8 cellular contexts compared by ENCODE assay signal in the genomic region with DNA sequence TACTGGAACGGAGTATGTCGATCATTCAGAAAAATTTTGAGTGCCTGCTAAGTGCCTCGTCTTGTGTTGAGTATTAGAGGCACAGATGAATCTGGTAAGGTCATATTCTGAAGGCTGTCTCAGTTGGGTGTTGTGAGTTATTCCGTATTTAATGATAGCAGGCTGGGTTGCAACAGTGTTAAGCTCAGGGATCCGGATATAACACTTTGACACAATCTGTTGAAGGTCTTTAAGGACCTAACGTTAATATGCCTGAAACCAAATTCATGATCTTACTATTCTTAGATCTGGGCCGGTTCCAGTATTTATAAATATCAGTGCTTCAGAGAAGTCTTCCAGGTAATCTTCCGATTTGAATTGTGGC. TPM values are rescaled to one million over a fixed set of nuclear protein-coding genes. Genes with fewer than 3 reads are reported as not detected.
A peak's percentile ranks its signal among the peaks of the same experiment; 100 is the strongest.
DNase-seq lines count a peak whose midpoint lies in the region; ATAC-seq, FAIRE-seq and TF ChIP-seq lines count a peak whose summit lies in the region.

No MANE protein-coding gene starts in this region.

- H3K27ac ChIP-seq in SK-N-SH (ENCODE audit: low read depth in 2 of 2, low read length in 1 of 2) (peak overlapping the region; percentile 92 to 95), keratinocyte (ENCODE audit: control insufficient read depth, insufficient read depth, low read length) (peak overlapping the region; percentile 87), substantia nigra (ENCODE audit: low read depth, low read length, poor library complexity, severe bottlenecking) (peak overlapping the region; percentile 88)

- H3K4me1 ChIP-seq in SK-N-SH (ENCODE audit: control insufficient read depth in 1 of 2, insufficient read depth in 2 of 2, low read depth in 1 of 2, low read length in 1 of 2) (peaks cover 6 to 14% of the 10 kb centered on the region in 2 experiments; a peak in 2 of 4 replicates), keratinocyte (ENCODE audit: control insufficient read depth, extremely low read depth, insufficient read depth, low read length) (peaks cover 11% of the 10 kb centered on the region)

- H2AFZ ChIP-seq in SK-N-SH (ENCODE audit: low read depth) (peak overlapping the region; percentile 91), keratinocyte (ENCODE audit: control insufficient read depth, low read length) (peak overlapping the region; percentile 72)

- H3K27me3 Mint-ChIP-seq in activated naive CD8-positive, alpha-beta T cell treated with anti-CD3 and anti-CD28 coated beads, Interleukin-2, amount 50 U/mL, for 24 hours, result no peaks in the 10 kb centered on the region

- H3K9me1 ChIP-seq in keratinocyte (ENCODE audit: control insufficient read depth, extremely low read depth, insufficient read depth, low read length), result no peaks in the 10 kb centered on the region

- H3K4me3 ChIP-seq in SK-N-SH (ENCODE audit: low read depth in 2 of 2, low read length in 1 of 2), result peak overlapping the region; percentile 92 to 97
- H3K4me3 ChIP-seq in keratinocyte (ENCODE audit: control insufficient read depth in 2 of 3, extremely low read depth in 1 of 3, insufficient read depth in 2 of 3, low read depth in 1 of 3, low read length in 3 of 3), result peak overlapping the region; percentile 61 to 80 (median 76)

- no peaks in the 10 kb centered on the region for H3K9me2 ChIP-seq in SK-N-SH

- H4K20me1 ChIP-seq in SK-N-SH (ENCODE audit: insufficient read depth), result no peaks in the 10 kb centered on the region
- no peaks in the 10 kb centered on the region for H4K20me1 ChIP-seq in keratinocyte (ENCODE audit: control insufficient read depth, extremely low read depth, insufficient read depth, low read length)

- peaks cover 45% of the 10 kb centered on the region for H3K4me1 Mint-ChIP-seq in activated naive CD8-positive, alpha-beta T cell treated with anti-CD3 and anti-CD28 coated beads, Interleukin-2, amount 50 U/mL, for 24 hours

- CTCF ChIA-PET in SK-N-SH (lab: Yijun Ruan, JAX), result interaction anchor here (0.9 to 2.4 kb wide), 5 partner anchors 10 to 281 kb away, joined by 3 to 14 read pairs (median 3); no protein-coding TSS in a partner anchor

- POLR2A ChIA-PET in SK-N-SH (lab: Yijun Ruan, JAX), result interaction anchor here (1.1 kb wide), 1 partner anchor 349 kb away, joined by 3 read pairs; no protein-coding TSS in a partner anchor

- no peak for TF ChIP-seq POLR2A in GM12892 (IDR thresholded peaks at IDR 0.05; ENCODE audit: low read depth, low read length)

- dilution Hi-C loops in keratinocyte (cut with MboI; ENCODE audit: extremely low pct_ligation_motif_present, low sequenced_read_pairs), result no loop called here

- no peaks in the 10 kb centered on the region for H3K27me3 ChIP-seq in SK-N-SH (ENCODE audit: insufficient read depth)
- H3K27me3 ChIP-seq in keratinocyte (ENCODE audit: control insufficient read depth, extremely low read depth, insufficient read depth, low read length), result no peaks in the 10 kb centered on the region

- FAIRE-seq in keratinocyte (lab: Jason Lieb, UNC), result peak; percentile 20
- FAIRE-seq in GM12892 (lab: Jason Lieb, UNC), result no peak

- H3K79me2 ChIP-seq in SK-N-SH (ENCODE audit: insufficient read depth) (peaks cover 55% of the 10 kb centered on the region), keratinocyte (ENCODE audit: control insufficient read depth, insufficient read depth, low read length) (peaks cover 35% of the 10 kb centered on the region)

- H3K9ac ChIP-seq in SK-N-SH (peak overlapping the region; percentile 92), keratinocyte (ENCODE audit: control insufficient read depth, extremely low read depth, insufficient read depth, low read length) (peak overlapping the region; percentile 82)

- TF ChIP-seq CTCF in SK-N-SH (IDR thresholded peaks at IDR 0.05) (no peak), keratinocyte (optimal IDR thresholded peaks at IDR 0.05 in 1 of 3, IDR thresholded peaks at IDR 0.05 in 1 of 3, conservative IDR thresholded peaks at IDR 0.05 in 1 of 3; ENCODE audit: extremely low read depth in 1 of 3, insufficient read depth in 2 of 3, low read length in 3 of 3) (no peak)

- peaks cover 30 to 32% of the 10 kb centered on the region in 2 experiments for H3K36me3 ChIP-seq in SK-N-SH (replicated peaks in 1 of 2; ENCODE audit: control insufficient read depth in 1 of 2, insufficient read depth in 2 of 2, low read length in 1 of 2)
- peaks cover 3 to 26% of the 10 kb centered on the region in 2 experiments for H3K36me3 ChIP-seq in keratinocyte (ENCODE audit: control insufficient read depth in 2 of 2, extremely low read depth in 1 of 2, insufficient read depth in 2 of 2, low read length in 2 of 2)

- WGBS in SK-N-SH (ENCODE audit: low lambda C conversion rate), result 1% methylated on average over 7 of the region's 8 CpGs

- ATAC-seq in SK-N-SH treated with all-trans-retinoic acid at 6 μM for 48 hours (no peak), GM18858 (IDR thresholded peaks at IDR 0.05; ENCODE audit: unreplicated experiment) (no peak), HG02588 (IDR thresholded peaks at IDR 0.05; ENCODE audit: unreplicated experiment) (no peak)
- no peak for ATAC-seq in activated naive CD8-positive, alpha-beta T cell treated with anti-CD3 and anti-CD28 coated beads, Interleukin-2, amount 50 U/mL, for 24 hours

- H3K4me2 ChIP-seq in SK-N-SH (peak overlapping the region; percentile 78), keratinocyte (ENCODE audit: control insufficient read depth, extremely low read depth, insufficient read depth, low read depth, low read length) (peak overlapping the region; percentile 70)

- no peaks in the 10 kb centered on the region for H3F3A ChIP-seq in SK-N-SH (replicated peaks; ENCODE audit: insufficient read depth)

- TF ChIP-seq RAD21 in SK-N-SH (IDR thresholded peaks at IDR 0.05; ENCODE audit: low read length), result no peak

- H3K4me3 Mint-ChIP-seq in activated naive CD8-positive, alpha-beta T cell treated with anti-CD3 and anti-CD28 coated beads, Interleukin-2, amount 50 U/mL, for 24 hours, result peak overlapping the region; percentile 98

- peaks cover 59% of the 10 kb centered on the region for H3K36me3 Mint-ChIP-seq in activated naive CD8-positive, alpha-beta T cell treated with anti-CD3 and anti-CD28 coated beads, Interleukin-2, amount 50 U/mL, for 24 hours (ENCODE audit: low read depth)

- DNase-seq in SK-N-SH (no peak), keratinocyte (ENCODE audit: low read depth, low spot score) (no peak), substantia nigra (lab: John Stamatoyannopoulos, UW) (no peak), GM12892 (ENCODE audit: insufficient read length) (no peak)
- DNase-seq in activated naive CD8-positive, alpha-beta T cell treated with anti-CD3 and anti-CD28 coated beads, Interleukin-2, amount 50 U/mL, for 24 hours, result no peak

- TF ChIP-seq EP300 in SK-N-SH (IDR thresholded peaks at IDR 0.05; ENCODE audit: borderline replicate concordance in 1 of 2, low read depth in 1 of 2, low read length in 1 of 2), result no peak

- no peaks in the 10 kb centered on the region for H3K9me3 ChIP-seq in SK-N-SH
- no peaks in the 10 kb centered on the region for H3K9me3 ChIP-seq in keratinocyte (ENCODE audit: control insufficient read depth, low read depth, low read length)

- no peaks in the 10 kb centered on the region for H3K9me3 Mint-ChIP-seq in activated naive CD8-positive, alpha-beta T cell treated with anti-CD3 and anti-CD28 coated beads, Interleukin-2, amount 50 U/mL, for 24 hours

- H3K27ac Mint-ChIP-seq in activated naive CD8-positive, alpha-beta T cell treated with anti-CD3 and anti-CD28 coated beads, Interleukin-2, amount 50 U/mL, for 24 hours, result peak overlapping the region; percentile 97

TF ChIP-seq in SK-N-SH, 30 proteins besides CTCF, POLR2A, EP300 and RAD21 (continues in another document):
- no peak for TF ChIP-seq NFIC (IDR thresholded peaks at IDR 0.05; ENCODE audit: borderline replicate concordance)

RNA-seq across cellular contexts. Expression of a gene that starts 0.6 kb away (rescaled TPM):
- polyA plus RNA-seq in SK-N-SH (2012; rRNA removed), result 20.4 and 24.3 TPM in 2 replicates
- 13.8 and 16.8 TPM in 2 replicates for polyA plus RNA-seq in SK-N-SH (2012; cell fraction: cytosol; rRNA removed)
- 45.4 and 52.8 TPM in 2 replicates for polyA plus RNA-seq in SK-N-SH (2012; cell fraction: nucleus; rRNA removed)
- 13.5 to 29.5 TPM (median 21.6 TPM) in 3 replicates for polyA plus RNA-seq in keratinocyte
- 10.2 TPM for polyA plus RNA-seq in keratinocyte (2011; ENCODE audit: low read depth)
- polyA plus RNA-seq in keratinocyte (2011; cell fraction: cytosol; rRNA removed), result 12.1 and 18.1 TPM in 2 replicates
- 26.0 and 28.3 TPM in 2 replicates for polyA plus RNA-seq in keratinocyte (2011; cell fraction: nucleus; rRNA removed)
- polyA plus RNA-seq in keratinocyte (2012; ENCODE audit: low replicate concordance), result 18.7 and 22.6 TPM in 2 replicates
- 8.6 to 17.9 TPM (median 14.7 TPM) in 3 replicates for polyA minus RNA-seq in keratinocyte
- polyA minus RNA-seq in keratinocyte (2011; cell fraction: cytosol; rRNA and poly(A)+ RNA removed), result 3.5 TPM
- polyA minus RNA-seq in keratinocyte (2011; cell fraction: nucleus; rRNA and poly(A)+ RNA removed), result 6.2 and 16.1 TPM in 2 replicates
- polyA plus RNA-seq in GM12892 (2012; ENCODE audit: missing spikeins), result 46.0 TPM

RNA-seq across cellular contexts. Expression of a gene that starts 0.7 kb away (rescaled TPM):
- polyA plus RNA-seq in SK-N-SH (2012; rRNA removed) (4.9 and 5.2 TPM in 2 replicates), keratinocyte (1.1 to 6.5 TPM (median 5.8 TPM) in 3 replicates)
- polyA plus RNA-seq in SK-N-SH (2012; cell fraction: cytosol; rRNA removed), result 3.8 and 5.1 TPM in 2 replicates
- 3.9 and 4.9 TPM in 2 replicates for polyA plus RNA-seq in SK-N-SH (2012; cell fraction: nucleus; rRNA removed)
- polyA plus RNA-seq in keratinocyte (2011; ENCODE audit: low read depth), result not detected
- 1.2 and 1.8 TPM in 2 replicates for polyA plus RNA-seq in keratinocyte (2011; cell fraction: cytosol; rRNA removed)
- polyA plus RNA-seq in keratinocyte (2011; cell fraction: nucleus; rRNA removed), result 1.5 and 1.8 TPM in 2 replicates
- polyA plus RNA-seq in keratinocyte (2012; ENCODE audit: low replicate concordance), result 0.20 and 4.2 TPM in 2 replicates
- polyA minus RNA-seq in keratinocyte, result 1.4 to 6.3 TPM (median 5.5 TPM) in 3 replicates
- polyA minus RNA-seq in keratinocyte (2011; cell fraction: cytosol; rRNA and poly(A)+ RNA removed), result 1.2 TPM
- 0.63 and 1.5 TPM in 2 replicates for polyA minus RNA-seq in keratinocyte (2011; cell fraction: nucleus; rRNA and poly(A)+ RNA removed)
- 13.3 TPM for polyA plus RNA-seq in GM12892 (2012; ENCODE audit: missing spikeins)

RNA-seq across cellular contexts. Expression of a gene that starts 39.0 kb away (rescaled TPM):
- polyA plus RNA-seq in SK-N-SH (2012; rRNA removed), result 16.6 and 18.7 TPM in 2 replicates
- 9.5 and 11.7 TPM in 2 replicates for polyA plus RNA-seq in SK-N-SH (2012; cell fraction: cytosol; rRNA removed)
- 50.3 and 56.0 TPM in 2 replicates for polyA plus RNA-seq in SK-N-SH (2012; cell fraction: nucleus; rRNA removed)
- polyA plus RNA-seq in keratinocyte, result 12.5 to 14.4 TPM (median 13.6 TPM) in 3 replicates
- polyA plus RNA-seq in keratinocyte (2011; ENCODE audit: low read depth), result 6.5 TPM
- 10.8 and 11.2 TPM in 2 replicates for polyA plus RNA-seq in keratinocyte (2011; cell fraction: cytosol; rRNA removed)
- polyA plus RNA-seq in keratinocyte (2011; cell fraction: nucleus; rRNA removed), result 24.2 and 30.2 TPM in 2 replicates
- 9.5 and 19.0 TPM in 2 replicates for polyA plus RNA-seq in keratinocyte (2012; ENCODE audit: low replicate concordance)
- 13.1 to 32.5 TPM (median 13.9 TPM) in 3 replicates for polyA minus RNA-seq in keratinocyte
- polyA minus RNA-seq in keratinocyte (2011; cell fraction: cytosol; rRNA and poly(A)+ RNA removed), result 23.6 TPM
- 10.7 and 12.7 TPM in 2 replicates for polyA minus RNA-seq in keratinocyte (2011; cell fraction: nucleus; rRNA and poly(A)+ RNA removed)
- 12.8 TPM for polyA plus RNA-seq in GM12892 (2012; ENCODE audit: missing spikeins)
